ENCODE assay signal across 1 cellular context in genomic region chr6:52544325-52545022, GRCh38.
A peak's percentile ranks its signal among the peaks of the same experiment; 100 is the strongest.
TF ChIP-seq lines count a peak whose summit lies in the region.

No MANE protein-coding gene starts in this region.

TF ChIP-seq in HepG2, 621 proteins besides CTCF, POLR2A, EP300 and RAD21 (continued from another document and continues in another):
- TF ChIP-seq, protein P1, sequence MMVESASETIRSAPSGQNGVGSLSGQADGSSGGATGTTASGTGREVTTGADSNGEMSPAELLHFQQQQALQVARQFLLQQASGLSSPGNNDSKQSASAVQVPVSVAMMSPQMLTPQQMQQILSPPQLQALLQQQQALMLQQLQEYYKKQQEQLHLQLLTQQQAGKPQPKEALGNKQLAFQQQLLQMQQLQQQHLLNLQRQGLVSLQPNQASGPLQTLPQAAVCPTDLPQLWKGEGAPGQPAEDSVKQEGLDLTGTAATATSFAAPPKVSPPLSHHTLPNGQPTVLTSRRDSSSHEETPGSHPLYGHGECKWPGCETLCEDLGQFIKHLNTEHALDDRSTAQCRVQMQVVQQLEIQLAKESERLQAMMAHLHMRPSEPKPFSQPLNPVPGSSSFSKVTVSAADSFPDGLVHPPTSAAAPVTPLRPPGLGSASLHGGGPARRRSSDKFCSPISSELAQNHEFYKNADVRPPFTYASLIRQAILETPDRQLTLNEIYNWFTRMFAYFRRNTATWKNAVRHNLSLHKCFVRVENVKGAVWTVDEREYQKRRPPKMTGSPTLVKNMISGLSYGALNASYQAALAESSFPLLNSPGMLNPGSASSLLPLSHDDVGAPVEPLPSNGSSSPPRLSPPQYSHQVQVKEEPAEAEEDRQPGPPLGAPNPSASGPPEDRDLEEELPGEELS (CRISPR knock-in tag; IDR thresholded peaks at IDR 0.05) = peak; percentile 92
- TF ChIP-seq MED1 (CRISPR knock-in tag; IDR thresholded peaks at IDR 0.05) (peak; percentile 87), ZBTB7A (CRISPR knock-in tag; IDR thresholded peaks at IDR 0.05) (no peak), AFF4 (CRISPR knock-in tag; IDR thresholded peaks at IDR 0.05) (no peak), ASH2L (IDR thresholded peaks at IDR 0.05; ENCODE audit: insufficient read length, low read depth, low read length) (peak; percentile 62), ZBTB14 (CRISPR knock-in tag; IDR thresholded peaks at IDR 0.05) (no peak), KDM6A (CRISPR knock-in tag; IDR thresholded peaks at IDR 0.05; ENCODE audit: low read depth) (peak; percentile 59), ZNF644 (CRISPR knock-in tag; IDR thresholded peaks at IDR 0.05; ENCODE audit: low read depth) (0 out of 2 replicates have a peak, but pooled peaks have one; percentile 5), ZNF460 (CRISPR knock-in tag; IDR thresholded peaks at IDR 0.05; ENCODE audit: borderline replicate concordance) (no peak), FOSL2 (CRISPR knock-in tag; IDR thresholded peaks at IDR 0.05) (peak; percentile 70; the same call in 1 of the 2 replicates), PAX8 (CRISPR knock-in tag; IDR thresholded peaks at IDR 0.05; ENCODE audit: borderline replicate concordance) (no peak), ZNF431 (CRISPR knock-in tag; IDR thresholded peaks at IDR 0.05; ENCODE audit: borderline replicate concordance, low read depth) (no peak; the same call in 1 of the 2 replicates), DBP (CRISPR knock-in tag; IDR thresholded peaks at IDR 0.05; ENCODE audit: not compliant biosample characterization) (no peak), KMT2B (CRISPR knock-in tag; IDR thresholded peaks at IDR 0.05) (no peak), ZNF331 (CRISPR knock-in tag; IDR thresholded peaks at IDR 0.05) (0 out of 2 replicates have a peak, but pooled peaks have one; percentile 2), ARID3A (IDR thresholded peaks at IDR 0.05; ENCODE audit: low read depth, low read length) (peak; percentile 74), RARA (CRISPR knock-in tag; IDR thresholded peaks at IDR 0.05) (peak; percentile 71), BCL3 (CRISPR knock-in tag; IDR thresholded peaks at IDR 0.05) (0 out of 2 replicates have a peak, but pooled peaks have one; percentile 3), ZNF792 (CRISPR knock-in tag; IDR thresholded peaks at IDR 0.05) (0 out of 2 replicates have a peak, but pooled peaks have one; percentile 5), HMG20A (CRISPR knock-in tag; IDR thresholded peaks at IDR 0.05; ENCODE audit: borderline replicate concordance) (peak; percentile 65; the same call in 1 of the 2 replicates), ZNF235 (CRISPR knock-in tag; IDR thresholded peaks at IDR 0.05; ENCODE audit: borderline replicate concordance) (no peak), EZH2 (conservative IDR thresholded peaks at IDR 0.05; ENCODE audit: low read depth, low read length) (no peak), CBX1 (IDR thresholded peaks at IDR 0.05; ENCODE audit: low read depth) (no peak), PLSCR1 (CRISPR knock-in tag; IDR thresholded peaks at IDR 0.05; ENCODE audit: borderline replicate concordance) (no peak), YEATS2 (CRISPR knock-in tag; IDR thresholded peaks at IDR 0.05; ENCODE audit: borderline replicate concordance) (no peak), FOXC1 (CRISPR knock-in tag; IDR thresholded peaks at IDR 0.05; ENCODE audit: borderline replicate concordance) (peak; percentile 65; the same call in 1 of the 2 replicates), SMAD3 (CRISPR knock-in tag; IDR thresholded peaks at IDR 0.05) (no peak; the same call in 1 of the 2 replicates), TFDP2 (CRISPR knock-in tag; IDR thresholded peaks at IDR 0.05) (no peak; the same call in 1 of the 2 replicates), HNRNPK (IDR thresholded peaks at IDR 0.05; ENCODE audit: low read depth, low read length, poor library complexity, severe bottlenecking) (no peak), CHD4 (IDR thresholded peaks at IDR 0.05; ENCODE audit: borderline replicate concordance, low read length) (peak; percentile 26; the same call in 1 of the 2 replicates)
- TF ChIP-seq, protein P2, sequence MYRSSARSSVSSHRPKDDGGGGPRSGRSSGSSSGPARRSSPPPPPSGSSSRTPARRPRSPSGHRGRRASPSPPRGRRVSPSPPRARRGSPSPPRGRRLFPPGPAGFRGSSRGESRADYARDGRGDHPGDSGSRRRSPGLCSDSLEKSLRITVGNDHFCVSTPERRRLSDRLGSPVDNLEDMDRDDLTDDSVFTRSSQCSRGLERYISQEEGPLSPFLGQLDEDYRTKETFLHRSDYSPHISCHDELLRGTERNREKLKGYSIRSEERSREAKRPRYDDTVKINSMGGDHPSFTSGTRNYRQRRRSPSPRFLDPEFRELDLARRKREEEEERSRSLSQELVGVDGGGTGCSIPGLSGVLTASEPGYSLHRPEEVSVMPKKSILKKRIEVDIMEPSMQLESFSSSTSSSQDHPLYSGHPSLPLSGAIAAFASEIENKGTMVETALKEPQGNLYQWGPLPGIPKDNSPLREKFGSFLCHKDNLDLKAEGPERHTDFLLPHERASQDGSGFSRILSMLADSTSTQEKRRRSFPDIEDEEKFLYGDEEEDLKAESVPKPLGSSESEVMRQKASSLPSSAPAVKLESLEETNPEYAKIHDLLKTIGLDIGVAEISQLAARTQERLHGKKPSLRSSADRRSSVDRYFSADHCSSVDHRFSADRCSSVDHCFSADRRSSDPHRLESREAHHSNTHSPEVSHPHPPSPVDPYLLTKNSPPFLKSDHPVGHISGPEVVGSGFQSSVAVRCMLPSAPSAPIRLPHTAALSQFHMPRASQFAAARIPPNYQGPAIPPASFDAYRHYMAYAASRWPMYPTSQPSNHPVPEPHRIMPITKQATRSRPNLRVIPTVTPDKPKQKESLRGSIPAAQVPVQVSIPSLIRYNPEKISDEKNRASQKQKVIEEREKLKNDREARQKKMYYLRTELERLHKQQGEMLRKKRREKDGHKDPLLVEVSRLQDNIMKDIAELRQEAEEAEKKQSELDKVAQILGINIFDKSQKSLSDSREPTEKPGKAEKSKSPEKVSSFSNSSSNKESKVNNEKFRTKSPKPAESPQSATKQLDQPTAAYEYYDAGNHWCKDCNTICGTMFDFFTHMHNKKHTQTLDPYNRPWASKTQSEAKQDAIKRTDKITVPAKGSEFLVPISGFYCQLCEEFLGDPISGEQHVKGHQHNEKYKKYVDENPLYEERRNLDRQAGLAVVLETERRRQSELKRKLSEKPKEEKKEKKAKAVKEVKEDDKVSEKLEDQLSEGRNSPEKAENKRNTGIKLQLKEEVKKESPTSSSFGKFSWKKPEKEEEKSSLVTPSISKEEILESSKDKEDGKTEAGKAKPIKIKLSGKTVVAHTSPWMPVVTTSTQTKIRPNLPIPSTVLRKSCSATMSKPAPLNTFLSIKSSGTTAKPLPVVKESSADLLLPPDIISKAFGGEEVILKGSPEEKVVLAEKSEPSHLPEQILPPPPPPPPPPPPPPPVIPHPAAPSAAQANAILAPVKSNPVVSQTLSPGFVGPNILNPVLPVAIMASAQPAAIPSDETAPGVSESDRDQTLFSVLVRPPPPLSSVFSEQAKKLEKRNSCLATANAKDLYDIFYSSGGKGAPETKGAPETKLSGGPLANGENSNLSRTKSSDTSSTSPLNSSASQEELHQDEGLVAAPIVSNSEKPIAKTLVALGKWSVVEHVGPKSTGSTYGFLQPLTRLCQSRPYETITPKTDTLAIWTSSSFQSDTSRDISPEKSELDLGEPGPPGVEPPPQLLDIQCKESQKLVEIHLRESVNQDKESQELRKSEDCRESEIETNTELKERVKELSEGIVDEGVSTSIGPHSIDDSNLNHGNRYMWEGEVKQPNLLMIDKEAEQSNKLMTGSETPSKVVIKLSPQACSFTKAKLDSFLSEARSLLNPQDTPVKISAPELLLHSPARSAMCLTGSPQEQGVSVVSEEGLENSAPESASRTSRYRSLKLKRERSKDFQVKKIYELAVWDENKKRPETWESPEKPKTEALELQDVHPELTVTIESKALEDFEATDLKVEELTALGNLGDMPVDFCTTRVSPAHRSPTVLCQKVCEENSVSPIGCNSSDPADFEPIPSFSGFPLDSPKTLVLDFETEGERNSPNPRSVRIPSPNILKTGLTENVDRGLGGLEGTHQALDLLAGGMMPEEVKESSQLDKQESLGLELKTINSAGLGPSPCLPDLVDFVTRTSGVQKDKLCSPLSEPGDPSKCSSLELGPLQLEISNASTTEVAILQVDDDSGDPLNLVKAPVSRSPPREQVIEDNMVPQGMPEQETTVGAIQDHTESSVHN (CRISPR knock-in tag; IDR thresholded peaks at IDR 0.05) = no peak
- TF ChIP-seq, protein P3, sequence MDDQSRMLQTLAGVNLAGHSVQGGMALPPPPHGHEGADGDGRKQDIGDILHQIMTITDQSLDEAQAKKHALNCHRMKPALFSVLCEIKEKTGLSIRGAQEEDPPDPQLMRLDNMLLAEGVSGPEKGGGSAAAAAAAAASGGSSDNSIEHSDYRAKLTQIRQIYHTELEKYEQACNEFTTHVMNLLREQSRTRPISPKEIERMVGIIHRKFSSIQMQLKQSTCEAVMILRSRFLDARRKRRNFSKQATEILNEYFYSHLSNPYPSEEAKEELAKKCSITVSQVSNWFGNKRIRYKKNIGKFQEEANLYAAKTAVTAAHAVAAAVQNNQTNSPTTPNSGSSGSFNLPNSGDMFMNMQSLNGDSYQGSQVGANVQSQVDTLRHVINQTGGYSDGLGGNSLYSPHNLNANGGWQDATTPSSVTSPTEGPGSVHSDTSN (CRISPR knock-in tag; IDR thresholded peaks at IDR 0.05; ENCODE audit: borderline replicate concordance) = no peak
